Comparison of ENCODE assay signal across 1 cellular context in genomic region chr2:27379383-27379839, GRCh38.
TF ChIP-seq lines count a peak whose summit lies in the region.

No MANE protein-coding gene starts in this region.

TF ChIP-seq in endothelial cell of umbilical vein, 7 proteins besides CTCF, POLR2A, EP300 and RAD21:
- TF ChIP-seq MAX (IDR thresholded peaks at IDR 0.05; ENCODE audit: insufficient read depth, insufficient read length) (no peak), POLR2AphosphoS5 (IDR thresholded peaks at IDR 0.05; ENCODE audit: insufficient read depth, low read depth, low read length) (no peak), MYC (IDR thresholded peaks at IDR 0.05; ENCODE audit: low read depth, low read length) (no peak)
